Comparison of ENCODE assay signal across 27 cellular contexts in genomic region chr9:127470662-127471061, GRCh38.
"Had no signal": no experiment of that assay in that cellular context is flagged by ENCODE, and none has a peak within 500 bp of the region (broad histone marks: within the 10 kb centered on the region; RNA-seq: fewer than 3 reads in every experiment).

No MANE protein-coding gene starts in this region.

- DNase-seq: hippocampal formation; kidney glomerular epithelial cell; left cardiac atrium; midbrain; mucosa of descending colon; naive thymus-derived CD4-positive, alpha-beta T cell; nucleus accumbens; pancreas; posterior cingulate gyrus; right lobe of liver; stimulated activated CD4-positive, alpha-beta T cell treated with anti-CD3 and anti-CD28 coated beads, Interleukin-1b, Interleukin-23, amount 100 ng/mL, for 48 hours; stimulated activated CD4-positive, alpha-beta T cell treated with anti-CD3 and anti-CD28 coated beads, Interleukin-2, amount 100 ng/mL, for 48 hours; stimulated activated CD4-positive, alpha-beta T cell treated with anti-CD3 and anti-CD28 coated beads, Interleukin-4, amount 100 ng/mL, for 4 hours; stimulated activated CD8-positive, alpha-beta memory T cell treated with anti-CD3 and anti-CD28 coated beads, Interleukin-4, amount 100 ng/mL, for 48 hours; stimulated activated naive CD4-positive, alpha-beta T cell treated with Interleukin-2 at 50 U/mL for 16 hours; stimulated activated naive CD8-positive, alpha-beta T cell treated with anti-CD3 and anti-CD28 coated beads, Interleukin-15, amount 100 ng/mL, for 72 hours; substantia nigra; uterus had no signal

- H3K36me3 ChIP-seq: uterus had no signal

- ATAC-seq: left cardiac atrium; left lobe of liver; mucosa of descending colon; naive thymus-derived CD4-positive, alpha-beta T cell; natural killer cell treated with Interleukin-12 subunit alpha and Interleukin-12 subunit beta and Interleukin-15 and Interleukin-18, amount 100 ng/mL, for 72 hours; pancreas; psoas muscle; right lobe of liver; stimulated activated memory B cell treated with anti-CD40 and anti-IgM and Interleukin-4, amounts not matched to agents 10 μg/mL and 1 μg/mL and 100 μg/mL, for 72 hours; stimulated activated naive CD8-positive, alpha-beta T cell treated with anti-CD3 and anti-CD28 coated beads, Interleukin-15, amount 100 ng/mL, for 72 hours had no signal

- H3K27ac Mint-ChIP-seq: naive thymus-derived CD4-positive, alpha-beta T cell; natural killer cell treated with Interleukin-12 subunit alpha and Interleukin-12 subunit beta and Interleukin-15 and Interleukin-18, amount 100 ng/mL, for 72 hours; stimulated activated memory B cell treated with anti-CD40 and anti-IgM and Interleukin-4, amounts not matched to agents 10 μg/mL and 1 μg/mL and 100 μg/mL, for 72 hours; type B pancreatic cell had no signal

- H3K9me3 ChIP-seq: mucosa of descending colon, pancreas, psoas muscle, right lobe of liver, tibial nerve, uterus had no signal

- FAIRE-seq: keratinocyte, pancreas had no signal

- H3K4me2 ChIP-seq: smooth muscle cell had no signal

- H3K4me1 ChIP-seq: pancreas, psoas muscle, right lobe of liver, tibial nerve, uterus had no signal

- H3K4me3 ChIP-seq: lung, mucosa of descending colon, pancreas, psoas muscle, right lobe of liver, smooth muscle cell, tibial nerve, uterus had no signal

- H3K4me1 Mint-ChIP-seq: naive thymus-derived CD4-positive, alpha-beta T cell; stimulated activated memory B cell treated with anti-CD40 and anti-IgM and Interleukin-4, amounts not matched to agents 10 μg/mL and 1 μg/mL and 100 μg/mL, for 72 hours; stimulated activated naive CD8-positive, alpha-beta T cell treated with anti-CD3 and anti-CD28 coated beads, Interleukin-15, amount 100 ng/mL, for 72 hours had no signal

- H3K27me3 ChIP-seq: pancreas, right lobe of liver, tibial nerve, uterus had no signal

- H3K27me3 Mint-ChIP-seq: naive thymus-derived CD4-positive, alpha-beta T cell; natural killer cell treated with Interleukin-12 subunit alpha and Interleukin-12 subunit beta and Interleukin-15 and Interleukin-18, amount 100 ng/mL, for 72 hours; stimulated activated memory B cell treated with anti-CD40 and anti-IgM and Interleukin-4, amounts not matched to agents 10 μg/mL and 1 μg/mL and 100 μg/mL, for 72 hours; stimulated activated naive CD8-positive, alpha-beta T cell treated with anti-CD3 and anti-CD28 coated beads, Interleukin-15, amount 100 ng/mL, for 72 hours; type B pancreatic cell had no signal

- H3K4me3 Mint-ChIP-seq: naive thymus-derived CD4-positive, alpha-beta T cell; natural killer cell treated with Interleukin-12 subunit alpha and Interleukin-12 subunit beta and Interleukin-15 and Interleukin-18, amount 100 ng/mL, for 72 hours; stimulated activated memory B cell treated with anti-CD40 and anti-IgM and Interleukin-4, amounts not matched to agents 10 μg/mL and 1 μg/mL and 100 μg/mL, for 72 hours; stimulated activated naive CD8-positive, alpha-beta T cell treated with anti-CD3 and anti-CD28 coated beads, Interleukin-15, amount 100 ng/mL, for 72 hours; type B pancreatic cell had no signal

- H3K27ac ChIP-seq: pancreas, psoas muscle, right lobe of liver, tibial nerve, uterus had no signal

- H3K9me3 Mint-ChIP-seq: natural killer cell treated with Interleukin-12 subunit alpha and Interleukin-12 subunit beta and Interleukin-15 and Interleukin-18, amount 100 ng/mL, for 72 hours; stimulated activated memory B cell treated with anti-CD40 and anti-IgM and Interleukin-4, amounts not matched to agents 10 μg/mL and 1 μg/mL and 100 μg/mL, for 72 hours; stimulated activated naive CD8-positive, alpha-beta T cell treated with anti-CD3 and anti-CD28 coated beads, Interleukin-15, amount 100 ng/mL, for 72 hours; type B pancreatic cell had no signal
